In the genomic region with DNA sequence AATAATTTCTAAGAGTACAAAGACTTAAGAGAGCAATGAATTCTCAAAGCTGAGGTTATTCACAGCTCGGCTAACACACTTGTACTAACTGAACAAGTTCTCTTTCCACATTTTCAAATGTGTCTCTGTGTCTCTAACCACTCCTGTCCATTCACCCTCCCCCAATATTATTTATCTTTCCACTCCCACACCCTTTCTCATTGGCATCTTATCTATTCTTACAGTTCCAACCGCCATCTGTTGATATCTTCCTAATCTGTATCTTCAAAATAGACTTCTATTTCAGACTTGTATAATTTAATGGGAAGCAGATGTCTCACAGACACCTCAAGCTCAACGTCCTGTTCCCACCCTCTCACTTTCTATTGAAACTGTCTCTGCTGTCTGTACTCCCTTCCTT, we compare ENCODE assay signal across 27 cellular contexts.
DNase-seq lines count a peak whose midpoint lies in the region; ATAC-seq, FAIRE-seq and TF ChIP-seq lines count a peak whose summit lies in the region.
"Had no signal": no experiment of that assay in that cellular context is flagged by ENCODE, and none has a peak within 500 bp of the region (broad histone marks: within the 10 kb centered on the region; RNA-seq: fewer than 3 reads in every experiment).

No MANE protein-coding gene starts in this region.

- H2BK20ac ChIP-seq in H9 (ENCODE audit: low read depth, low read length, poor library complexity, severe bottlenecking) (no peak overlapping the region), H1 (ENCODE audit: low read length) (no peak overlapping the region)

- no peak overlapping the region for H4K91ac ChIP-seq in H9 (ENCODE audit: insufficient read length, low read depth, low read length)
- H4K91ac ChIP-seq in H1 (replicated peaks; ENCODE audit: insufficient read length, low read length) = no peak overlapping the region

- H3K4me3 ChIP-seq in H1 (ENCODE audit: extremely low read depth in 1 of 4, insufficient read depth in 2 of 4, low read depth in 3 of 4, low read length in 4 of 4) = no peak overlapping the region
- H3K4me3 ChIP-seq: BLaER1, Peyer's patch, SK-N-MC had no signal

- no CpG with 5 or more reads among the region's 3 CpGs for WGBS in H9 (ENCODE audit: extremely low coverage, insufficient read length, low lambda C conversion rate)
- 87% methylated on average over 3 of the region's 3 CpGs; no CpG with 5 or more reads in 1 of the 2 experiments for WGBS in H1 (ENCODE audit: extremely low coverage in 1 of 2, insufficient coverage in 1 of 2, insufficient read length in 1 of 2, insufficient replicate concordance in 2 of 2, low coverage in 1 of 2, low lambda C conversion rate in 2 of 2, missing lambda C conversion rate in 1 of 2), 2 experiments

- TF ChIP-seq CTCF in H9 (conservative IDR thresholded peaks at IDR 0.05) (no peak), H1 (IDR thresholded peaks at IDR 0.05; ENCODE audit: control extremely low read depth in 1 of 3, insufficient read depth in 1 of 3, low read depth in 1 of 3, low read length in 3 of 3) (no peak)

- H3K36me3 ChIP-seq in H1 (ENCODE audit: control insufficient read depth in 2 of 4, insufficient read depth in 4 of 4, low read length in 3 of 4) = no peaks in the 10 kb centered on the region
- H3K36me3 ChIP-seq: BLaER1, Peyer's patch had no signal

- no peaks in the 10 kb centered on the region for H4K20me1 ChIP-seq in H9 (ENCODE audit: control insufficient read depth, insufficient read depth, insufficient read length)
- no peaks in the 10 kb centered on the region for H4K20me1 ChIP-seq in H1 (replicated peaks in 1 of 2; ENCODE audit: control insufficient read depth in 1 of 2, insufficient read depth in 2 of 2, low read length in 2 of 2)
- H4K20me1 ChIP-seq: BLaER1 had no signal

- H2BK15ac ChIP-seq in H9 (ENCODE audit: low read depth, low read length) (no peak overlapping the region), H1 (ENCODE audit: low read length) (no peak overlapping the region)

- FAIRE-seq in H1 (lab: Jason Lieb, UNC) = peak; percentile 7
- FAIRE-seq: A204.1, D721Med had no signal

- H3K27me3 ChIP-seq in H9 (ENCODE audit: insufficient read depth, low read length) (no peaks in the 10 kb centered on the region), H1 (replicated peaks in 1 of 4; ENCODE audit: control insufficient read depth in 3 of 4, extremely low read depth in 1 of 4, insufficient read depth in 3 of 4, low read length in 3 of 4) (no peaks in the 10 kb centered on the region)
- H3K27me3 ChIP-seq: BLaER1, Peyer's patch had no signal

- CTCF ChIA-PET in H1 (lab: Charles Lee; ENCODE audit: partially characterized antibody) (interaction anchor here (0.6 kb wide), 1 partner anchor 209 kb away, joined by 3 read pairs; no protein-coding TSS in a partner anchor), T-cell (lab: Charles Lee) (no interaction called here)

- H3K23ac ChIP-seq in H9 (ENCODE audit: insufficient read length, low read depth, low read length) (no peak overlapping the region), H1 (ENCODE audit: insufficient read length) (no peak overlapping the region)

- DNase-seq in H9 (no peak), NCI-H524 treated with DMSO at 0.1 percent for 48 hours (lab: John Stamatoyannopoulos, UW) (peak; percentile 5), SK-N-DZ (ENCODE audit: low spot score) (peak; percentile 53), H1 (ENCODE audit: low read depth in 1 of 2, low spot score in 2 of 2) (no peak), NCI-H1105 treated with DMSO at 0.1 percent for 48 hours (lab: John Stamatoyannopoulos, UW) (no peak), T-cell (no peak)
- DNase-seq: CD4-positive, CD25-positive, alpha-beta regulatory T cell; DMS53; GOT3; NCI-H1048; NCI-H1436; NCI-H187 treated with DMSO at 0.1 percent for 48 hours; NCI-H2171 treated with DMSO at 0.1 percent for 48 hours; NCI-H345; NCI-H510A treated with DMSO at 0.1 percent for 48 hours; NCI-H774; Peyer's patch; SHP77 treated with DMSO at 0.1 percent for 48 hours; T-helper 2 cell had no signal

- H3K27ac ChIP-seq in H9 (ENCODE audit: insufficient read length, low read depth, low read length) (no peak overlapping the region), H1 (ENCODE audit: low read depth, low read length) (no peak overlapping the region)
- H3K27ac ChIP-seq: BLaER1, KMS-11, Peyer's patch, SK-N-MC had no signal

- no peak for TF ChIP-seq EP300 in H1 (IDR thresholded peaks at IDR 0.05; ENCODE audit: borderline replicate concordance in 1 of 2, low read depth in 2 of 2, low read length in 2 of 2)

- H3K56ac ChIP-seq in H9 (ENCODE audit: insufficient read length, low read depth, low read length) (no peak overlapping the region), H1 (replicated peaks; ENCODE audit: insufficient read length, low read depth, low read length) (no peak overlapping the region)

- no peaks in the 10 kb centered on the region for H3K79me2 ChIP-seq in H9 (ENCODE audit: insufficient read depth, low read length)
- no peaks in the 10 kb centered on the region for H3K79me2 ChIP-seq in H1 (ENCODE audit: control insufficient read depth in 1 of 2, insufficient read depth in 2 of 2, low read length in 2 of 2)

- H4K8ac ChIP-seq in H9 (replicated peaks; ENCODE audit: insufficient read length, low read depth, low read length) (no peak overlapping the region), H1 (ENCODE audit: extremely low read depth, insufficient read depth, low read length) (no peak overlapping the region)

- peak overlapping the region in 2 of 3 experiments; percentile 1 to 24; a peak in 2 of 7 replicates for H3K27ac Mint-ChIP-seq in H9
- no peak overlapping the region for H3K27ac Mint-ChIP-seq in T-cell
- H3K27ac Mint-ChIP-seq: CD4-positive, CD25-positive, alpha-beta regulatory T cell had no signal

- no peak overlapping the region for H3K4me2 ChIP-seq in H9 (ENCODE audit: insufficient read depth, insufficient read length, low read length)
- no peak overlapping the region for H3K4me2 ChIP-seq in H1 (ENCODE audit: insufficient read depth in 1 of 2, low read depth in 2 of 2, low read length in 2 of 2)
- H3K4me2 ChIP-seq: BLaER1, KMS-11 had no signal

- H3K9me3 ChIP-seq in H9 (ENCODE audit: control insufficient read depth, low read depth, low read length) (no peaks in the 10 kb centered on the region), H1 (ENCODE audit: insufficient read depth in 2 of 2, low read depth in 1 of 2, low read length in 1 of 2) (no peaks in the 10 kb centered on the region)
- H3K9me3 ChIP-seq: BLaER1, Peyer's patch had no signal

- TF ChIP-seq RAD21 in H1 (IDR thresholded peaks at IDR 0.05 in 1 of 2, conservative IDR thresholded peaks at IDR 0.05 in 1 of 2; ENCODE audit: low read depth in 2 of 2, low read length in 2 of 2) = no peak

- no peak overlapping the region for H3T11ph ChIP-seq in H9 (ENCODE audit: low read length)

- H3K14ac ChIP-seq in H9 (ENCODE audit: insufficient read depth, low read length) = no peak overlapping the region
- H3K14ac ChIP-seq in H1 (ENCODE audit: insufficient read length) = no peak overlapping the region

- H2BK120ac ChIP-seq in H9 (ENCODE audit: low read depth, low read length, poor library complexity, severe bottlenecking) = no peak overlapping the region
- no peak overlapping the region for H2BK120ac ChIP-seq in H1 (replicated peaks; ENCODE audit: low read depth, low read length)

- H2AK5ac ChIP-seq in H9 (ENCODE audit: insufficient read length, low read length) (no peak overlapping the region), H1 (ENCODE audit: low read depth, low read length) (no peak overlapping the region)

- ATAC-seq in HG02870 (IDR thresholded peaks at IDR 0.05; ENCODE audit: unreplicated experiment) = no peak
- no peak for ATAC-seq in HG02678 (IDR thresholded peaks at IDR 0.05; ENCODE audit: unreplicated experiment)
- no peak for ATAC-seq in T-cell (replicated peaks in 1 of 4)
- ATAC-seq: HCT116 had no signal

- no peaks in the 10 kb centered on the region for H3K79me1 ChIP-seq in H9 (ENCODE audit: insufficient read depth, low read depth, low read length, poor library complexity, severe bottlenecking)
- no peaks in the 10 kb centered on the region for H3K79me1 ChIP-seq in H1 (ENCODE audit: low read depth, low read length)

- H3K9me3 Mint-ChIP-seq in H9 (no peaks in the 10 kb centered on the region), T-cell (peaks cover 0 to 9% (median 0%) of the 10 kb centered on the region in 3 donors)

- TF ChIP-seq POLR2A in H1 (IDR thresholded peaks at IDR 0.05; ENCODE audit: control extremely low read depth in 1 of 2, low read depth in 2 of 2, low read length in 2 of 2) = no peak

- H3K36me3 Mint-ChIP-seq in H9 (ENCODE audit: insufficient read depth in 1 of 3, low read depth in 3 of 3) (no peaks in the 10 kb centered on the region), T-cell (no peaks in the 10 kb centered on the region)
- H3K36me3 Mint-ChIP-seq: CD4-positive, CD25-positive, alpha-beta regulatory T cell had no signal

- H4K5ac ChIP-seq in H9 (ENCODE audit: insufficient read length, low read depth, low read length) (no peak overlapping the region), H1 (ENCODE audit: insufficient read length, low read depth, low read length) (no peak overlapping the region)

- H3K4me1 Mint-ChIP-seq in H9 (no peaks in the 10 kb centered on the region), T-cell (no peaks in the 10 kb centered on the region)
- H3K4me1 Mint-ChIP-seq: CD4-positive, CD25-positive, alpha-beta regulatory T cell had no signal

- no peaks in the 10 kb centered on the region for H3K4me1 ChIP-seq in H9 (ENCODE audit: insufficient read depth, low read length)
- H3K4me1 ChIP-seq in H1 (replicated peaks in 1 of 4; ENCODE audit: control insufficient read depth in 3 of 4, insufficient read depth in 4 of 4, low read length in 3 of 4) = no peaks in the 10 kb centered on the region
- H3K4me1 ChIP-seq: BLaER1, Peyer's patch had no signal

- H2AFZ ChIP-seq in H9 (ENCODE audit: low read length) = no peak overlapping the region
- H2AFZ ChIP-seq in H1 (ENCODE audit: low read length) = no peak overlapping the region

- POLR2A ChIA-PET in H1 (lab: Charles Lee; ENCODE audit: partially characterized antibody) = no interaction called here
- POLR2A ChIA-PET in T-cell (lab: Charles Lee) = no interaction called here

- no peak overlapping the region for H3K4ac ChIP-seq in H9 (ENCODE audit: low read depth, low read length)
- no peak overlapping the region for H3K4ac ChIP-seq in H1 (replicated peaks; ENCODE audit: insufficient read length, low read depth, low read length)

- H3K9ac ChIP-seq in H9 (ENCODE audit: extremely low read depth, insufficient read length, low read length) = no peak overlapping the region
- H3K9ac ChIP-seq in H1 (replicated peaks in 1 of 4; ENCODE audit: extremely low read depth in 1 of 4, low read depth in 3 of 4, low read length in 3 of 4) = no peak overlapping the region
- H3K9ac ChIP-seq: BLaER1, KMS-11 had no signal

- H3K23me2 ChIP-seq in H9 (ENCODE audit: insufficient read length, low read depth, low read length, poor library complexity, severe bottlenecking) (no peaks in the 10 kb centered on the region), H1 (ENCODE audit: low read depth, low read length) (no peaks in the 10 kb centered on the region)

- H3K4me3 Mint-ChIP-seq in H9 (no peak overlapping the region), T-cell (no peak overlapping the region)
- H3K4me3 Mint-ChIP-seq: CD4-positive, CD25-positive, alpha-beta regulatory T cell had no signal

- H3K27me3 Mint-ChIP-seq in H9 (ENCODE audit: low read depth) (no peaks in the 10 kb centered on the region), T-cell (no peaks in the 10 kb centered on the region)
- H3K27me3 Mint-ChIP-seq: CD4-positive, CD25-positive, alpha-beta regulatory T cell had no signal

- no peak overlapping the region for H2BK5ac ChIP-seq in H9 (ENCODE audit: insufficient read length, low read length)
- no peak overlapping the region for H2BK5ac ChIP-seq in H1 (ENCODE audit: low read depth, low read length)

- H3K18ac ChIP-seq in H9 (ENCODE audit: insufficient read length, low read depth, low read length) = no peak overlapping the region
- no peak overlapping the region for H3K18ac ChIP-seq in H1 (ENCODE audit: extremely low read depth, low read length)

- H2BK12ac ChIP-seq in H9 (ENCODE audit: insufficient read length, low read depth, low read length) (no peak overlapping the region), H1 (ENCODE audit: low read depth, low read length) (no peak overlapping the region)

Comparison
In these comparisons a context has a peak if more than half of its experiments do, and no peak if none do; other contexts are left out.
1. DNase-seq: peak in NCI-H524 treated with DMSO at 0.1 percent for 48 hours (single experiment) and SK-N-DZ (single experiment); none in H9 (single experiment), H1 (0 of 2), NCI-H1105 treated with DMSO at 0.1 percent for 48 hours (single experiment) and T-cell (0 of 34).
2. H3K27ac Mint-ChIP-seq: peak in H9 (2 of 3); none in T-cell (0 of 2).